Comparison of ENCODE assay signal across 1 cellular context in genomic region chr19:46426506-46427162, GRCh38.
TF ChIP-seq lines count a peak whose summit lies in the region.

No MANE protein-coding gene starts in this region.

TF ChIP-seq in HepG2, 621 proteins besides CTCF, POLR2A, EP300 and RAD21 (continued from another document and continues in another):
- TF ChIP-seq ZNF687 (CRISPR knock-in tag; IDR thresholded peaks at IDR 0.05) (peak; percentile 52), ARID3A (IDR thresholded peaks at IDR 0.05; ENCODE audit: low read depth, low read length) (no peak), PCBP1 (IDR thresholded peaks at IDR 0.05; ENCODE audit: borderline replicate concordance, low read depth, low read length) (no peak), SRF (IDR thresholded peaks at IDR 0.05; ENCODE audit: low read depth, low read length) (no peak), HOXD1 (CRISPR knock-in tag; IDR thresholded peaks at IDR 0.05) (0 out of 2 replicates have a peak, but pooled peaks have one; percentile 27), SNAPC2 (CRISPR knock-in tag; IDR thresholded peaks at IDR 0.05) (no peak), TFDP2 (CRISPR knock-in tag; IDR thresholded peaks at IDR 0.05) (no peak), ZNF609 (CRISPR knock-in tag; IDR thresholded peaks at IDR 0.05; ENCODE audit: borderline replicate concordance) (no peak), STAG1 (CRISPR knock-in tag; IDR thresholded peaks at IDR 0.05) (no peak), ISL2 (CRISPR knock-in tag; IDR thresholded peaks at IDR 0.05) (0 out of 2 replicates have a peak, but pooled peaks have one; percentile 20), E2F5 (CRISPR knock-in tag; conservative IDR thresholded peaks at IDR 0.05) (no peak), ZNF788 (CRISPR knock-in tag; IDR thresholded peaks at IDR 0.05; ENCODE audit: borderline replicate concordance) (peak; percentile 58; the same call in 1 of the 2 replicates), SAP130 (CRISPR knock-in tag; IDR thresholded peaks at IDR 0.05; ENCODE audit: low read depth) (peak; percentile 47; the same call in 1 of the 2 replicates), HOXA3 (CRISPR knock-in tag; IDR thresholded peaks at IDR 0.05) (0 out of 2 replicates have a peak, but pooled peaks have one; percentile 34), ZNF713 (CRISPR knock-in tag; IDR thresholded peaks at IDR 0.05) (no peak), TBL1XR1 (IDR thresholded peaks at IDR 0.05; ENCODE audit: borderline replicate concordance, low read length, partially characterized antibody) (no peak), RNF219 (CRISPR knock-in tag; IDR thresholded peaks at IDR 0.05) (no peak), JUNB (CRISPR knock-in tag; IDR thresholded peaks at IDR 0.05; ENCODE audit: borderline replicate concordance) (no peak), KDM3A (CRISPR knock-in tag; IDR thresholded peaks at IDR 0.05; ENCODE audit: low read depth) (no peak), STAT5B (CRISPR knock-in tag; IDR thresholded peaks at IDR 0.05) (no peak), NR2F6 (IDR thresholded peaks at IDR 0.05) (no peak), NR2F6 (CRISPR knock-in tag; IDR thresholded peaks at IDR 0.05) (no peak), ZBTB43 (CRISPR knock-in tag; conservative IDR thresholded peaks at IDR 0.05) (0 out of 2 replicates have a peak, but pooled peaks have one; percentile 29), ZNF503 (CRISPR knock-in tag; IDR thresholded peaks at IDR 0.05) (no peak), ZNF782 (CRISPR knock-in tag; IDR thresholded peaks at IDR 0.05; ENCODE audit: borderline replicate concordance) (0 out of 2 replicates have a peak, but pooled peaks have one; percentile 48), ZNF580 (CRISPR knock-in tag; IDR thresholded peaks at IDR 0.05; ENCODE audit: borderline replicate concordance, low read depth) (no peak), GATAD1 (CRISPR knock-in tag; IDR thresholded peaks at IDR 0.05) (no peak), PTBP1 (IDR thresholded peaks at IDR 0.05; ENCODE audit: low read depth, low read length, poor library complexity, severe bottlenecking) (no peak), ZBTB3 (CRISPR knock-in tag; IDR thresholded peaks at IDR 0.05; ENCODE audit: borderline replicate concordance, low read depth) (no peak), NR1H2 (CRISPR knock-in tag; IDR thresholded peaks at IDR 0.05; ENCODE audit: borderline replicate concordance, low read depth) (no peak), ZNF260 (CRISPR knock-in tag; IDR thresholded peaks at IDR 0.05; ENCODE audit: borderline replicate concordance, low read depth) (no peak), ZNF678 (CRISPR knock-in tag; IDR thresholded peaks at IDR 0.05) (no peak), ZXDC (CRISPR knock-in tag; IDR thresholded peaks at IDR 0.05) (no peak), ZFX (CRISPR knock-in tag; IDR thresholded peaks at IDR 0.05; ENCODE audit: low read depth) (no peak), RXRA (CRISPR knock-in tag; IDR thresholded peaks at IDR 0.05) (no peak), TAF1 (CRISPR knock-in tag; IDR thresholded peaks at IDR 0.05) (no peak), SMYD3 (CRISPR knock-in tag; IDR thresholded peaks at IDR 0.05) (no peak), HMGA1 (CRISPR knock-in tag; conservative IDR thresholded peaks at IDR 0.05) (no peak), NAIF1 (CRISPR knock-in tag; IDR thresholded peaks at IDR 0.05; ENCODE audit: borderline replicate concordance) (no peak)
